ENCODE assay signal across 7 cellular contexts in genomic region chr13:113867913-113868312, GRCh38. TPM values are rescaled to one million over a fixed set of nuclear protein-coding genes. Genes with fewer than 3 reads are reported as not detected.
A peak's percentile ranks its signal among the peaks of the same experiment; 100 is the strongest.
DNase-seq lines count a peak whose midpoint lies in the region; ATAC-seq, FAIRE-seq and TF ChIP-seq lines count a peak whose summit lies in the region.
"Not testable (repeated sequence)": the region's sequence is repeated elsewhere in the genome, so short reads cannot be mapped to it uniquely, and the experiment has no call there.

No MANE protein-coding gene starts in this region.

- H2BK5ac ChIP-seq in H9 (ENCODE audit: insufficient read length, low read length): not testable (repeated sequence)

- not testable (repeated sequence) for TF ChIP-seq EP300 in HepG2 (IDR thresholded peaks at IDR 0.05; ENCODE audit: low read depth in 2 of 2, low read length in 2 of 2); HepG2 (CRISPR knock-in tag; IDR thresholded peaks at IDR 0.05; ENCODE audit: borderline replicate concordance)

- H3K56ac ChIP-seq in H9 (ENCODE audit: insufficient read length, low read depth, low read length): not testable (repeated sequence)

- not testable (repeated sequence) for ATAC-seq in PC-3, HepG2

- H4K20me1 ChIP-seq in H9 (ENCODE audit: control insufficient read depth, insufficient read depth, insufficient read length); PC-3 (ENCODE audit: low read length); HepG2 (ENCODE audit: insufficient read depth, low read length): not testable (repeated sequence)

- H3K23ac ChIP-seq in H9 (ENCODE audit: insufficient read length, low read depth, low read length): not testable (repeated sequence)

- H3K27me3 ChIP-seq in H9 (ENCODE audit: insufficient read depth, low read length); PC-3 (ENCODE audit: low read length): not testable (repeated sequence)
- peaks cover 4 to 15% of the 10 kb centered on the region in 2 experiments; a peak in 4 of 5 replicates for H3K27me3 ChIP-seq in HepG2 (ENCODE audit: control insufficient read depth in 1 of 2, insufficient read depth in 2 of 2, low read length in 2 of 2)

- POLR2A ChIA-PET in PC-3 (lab: Charles Lee; ENCODE audit: unreplicated experiment); HepG2 (lab: Yijun Ruan, JAX): not testable (repeated sequence)

- not testable (repeated sequence) for H2BK20ac ChIP-seq in H9 (ENCODE audit: low read depth, low read length, poor library complexity, severe bottlenecking)

- CTCF ChIA-PET in PC-3 (lab: Charles Lee); HepG2 (lab: Yijun Ruan, JAX; ENCODE audit: low intra/inter-chr PET ratio, low total read pairs): not testable (repeated sequence)

- not testable (repeated sequence) for H2AFZ ChIP-seq in H9 (ENCODE audit: low read length); PC-3 (ENCODE audit: low read length); HepG2 (ENCODE audit: low read length)

- not testable (repeated sequence) for H3K79me2 ChIP-seq in H9 (ENCODE audit: insufficient read depth, low read length); HepG2 (ENCODE audit: insufficient read depth, low read length)
- peaks cover 14% of the 10 kb centered on the region for H3K79me2 ChIP-seq in PC-3 (ENCODE audit: low read length)

- H3K4me2 ChIP-seq in H9 (ENCODE audit: insufficient read depth, insufficient read length, low read length); PC-3 (ENCODE audit: low read length); HepG2 (ENCODE audit: low read depth, low read length): not testable (repeated sequence)

- not testable (repeated sequence) for H3K36me3 ChIP-seq in PC-3 (ENCODE audit: low read depth, low read length); HepG2 (replicated peaks in 1 of 2; ENCODE audit: control insufficient read depth in 1 of 2, insufficient read depth in 2 of 2, low read length in 2 of 2)

- TF ChIP-seq CTCF in H9 (conservative IDR thresholded peaks at IDR 0.05); PC-3 (conservative IDR thresholded peaks at IDR 0.05; ENCODE audit: low read depth, low read length); glutamatergic neuron (IDR thresholded peaks at IDR 0.05; ENCODE audit: partially characterized antibody, unreplicated experiment); HepG2 (CRISPR knock-in tag; IDR thresholded peaks at IDR 0.05); neural crest cell (conservative IDR thresholded peaks at IDR 0.05): not testable (repeated sequence)

- DNase-seq in H9; glutamatergic neuron; HepG2 (ENCODE audit: low spot score); neural crest cell (ENCODE audit: low read depth, low spot score): not testable (repeated sequence)
- DNase-seq in PC-3 (peak; percentile 10), ecto neural progenitor cell (ENCODE audit: low spot score) (peak; percentile 23)
- DNase-seq in activated CD8-positive, alpha-beta memory T cell treated with anti-CD3 and anti-CD28 coated beads for 24 hours: peak; percentile 32

- H3F3A ChIP-seq in PC-3 (ENCODE audit: low read length, unreplicated experiment): not testable (repeated sequence)

- H3K9ac ChIP-seq in H9 (ENCODE audit: extremely low read depth, insufficient read length, low read length); PC-3 (ENCODE audit: low read length); HepG2 (ENCODE audit: insufficient read depth, low read depth, low read length): not testable (repeated sequence)

- not testable (repeated sequence) for H3K4me1 ChIP-seq in H9 (ENCODE audit: insufficient read depth, low read length); PC-3 (ENCODE audit: insufficient read depth, low read length); HepG2 (ENCODE audit: insufficient read depth, low read length)

- H3K14ac ChIP-seq in H9 (ENCODE audit: insufficient read depth, low read length): not testable (repeated sequence)

- intact Hi-C loops in PC-3 (cut with micrococcal nuclease); HepG2 (cut with micrococcal nuclease; ENCODE audit: unreplicated experiment): not testable (repeated sequence)

- FAIRE-seq in HepG2 (lab: Jason Lieb, UNC): not testable (repeated sequence)

- H3K4ac ChIP-seq in H9 (ENCODE audit: low read depth, low read length): not testable (repeated sequence)

- H2BK12ac ChIP-seq in H9 (ENCODE audit: insufficient read length, low read depth, low read length): not testable (repeated sequence)

- H4K8ac ChIP-seq in H9 (replicated peaks; ENCODE audit: insufficient read length, low read depth, low read length): not testable (repeated sequence)

- H2BK15ac ChIP-seq in H9 (ENCODE audit: low read depth, low read length): not testable (repeated sequence)

- in situ Hi-C loops in HepG2 (cut with HindIII; ENCODE audit: extremely low pct_ligation_motif_present, low pct_unique_long_range_greater_than_20kb): not testable (repeated sequence)

- TF ChIP-seq POLR2A in HepG2 (IDR thresholded peaks at IDR 0.05; ENCODE audit: insufficient read depth in 1 of 2, low read depth in 2 of 2, low read length in 2 of 2): not testable (repeated sequence)

- H3K9me3 Mint-ChIP-seq in H9; glutamatergic neuron (ENCODE audit: unreplicated experiment); neural crest cell: not testable (repeated sequence)

- not testable (repeated sequence) for H3K9me3 ChIP-seq in H9 (ENCODE audit: control insufficient read depth, low read depth, low read length); PC-3 (ENCODE audit: low read length); HepG2 (ENCODE audit: low read length)

- not testable (repeated sequence) for H3K27ac ChIP-seq in H9 (ENCODE audit: insufficient read length, low read depth, low read length); PC-3 (ENCODE audit: low read length); HepG2 (ENCODE audit: extremely low read length, insufficient read depth, low read length)

- H3K4me1 Mint-ChIP-seq in H9: peaks cover 14 to 15% of the 10 kb centered on the region in 2 experiments
- H3K4me1 Mint-ChIP-seq in glutamatergic neuron (ENCODE audit: low read depth, unreplicated experiment): not testable (repeated sequence)
- H3K4me1 Mint-ChIP-seq in neural crest cell: peaks cover 20% of the 10 kb centered on the region

- no CpG with 5 or more reads among the region's 5 CpGs for WGBS in H9 (ENCODE audit: extremely low coverage, insufficient read length, low lambda C conversion rate)
- WGBS in HepG2 (ENCODE audit: low lambda C conversion rate): 7% methylated on average over 5 of the region's 5 CpGs

- not testable (repeated sequence) for H3K18ac ChIP-seq in H9 (ENCODE audit: insufficient read length, low read depth, low read length)

- H3K79me1 ChIP-seq in H9 (ENCODE audit: insufficient read depth, low read depth, low read length, poor library complexity, severe bottlenecking): not testable (repeated sequence)

- not testable (repeated sequence) for H3K9me2 ChIP-seq in PC-3 (replicated peaks; ENCODE audit: low read length)

- H3K23me2 ChIP-seq in H9 (ENCODE audit: insufficient read length, low read depth, low read length, poor library complexity, severe bottlenecking): not testable (repeated sequence)

- H3K4me3 ChIP-seq in PC-3 (ENCODE audit: low read length); HepG2 (replicated peaks in 1 of 3; ENCODE audit: insufficient read depth in 1 of 3, low read depth in 2 of 3, low read length in 3 of 3): not testable (repeated sequence)

- H3T11ph ChIP-seq in H9 (ENCODE audit: low read length): not testable (repeated sequence)

- peaks cover 31% of the 10 kb centered on the region for H3K27me3 Mint-ChIP-seq in H9 (ENCODE audit: low read depth)
- not testable (repeated sequence) for H3K27me3 Mint-ChIP-seq in glutamatergic neuron (ENCODE audit: unreplicated experiment)
- H3K27me3 Mint-ChIP-seq in neural crest cell (ENCODE audit: low read depth): peaks cover 30% of the 10 kb centered on the region

- not testable (repeated sequence) for H2BK120ac ChIP-seq in H9 (ENCODE audit: low read depth, low read length, poor library complexity, severe bottlenecking)

- not testable (repeated sequence) for H3K4me3 Mint-ChIP-seq in H9; glutamatergic neuron (ENCODE audit: unreplicated experiment)
- H3K4me3 Mint-ChIP-seq in neural crest cell: peak overlapping the region; percentile 21

- BruUV-seq in PC-3 (replicated peaks; lab: Mats Ljungman, UMichigan); HepG2 (replicated peaks; lab: Mats Ljungman, UMichigan): not testable (repeated sequence)

- H3K27ac Mint-ChIP-seq in H9 (peak overlapping the region in 2 of 3 experiments; percentile 43 to 49; a peak in 2 of 7 replicates), glutamatergic neuron (ENCODE audit: unreplicated experiment) (peak overlapping the region; percentile 83)
- not testable (repeated sequence) for H3K27ac Mint-ChIP-seq in neural crest cell (ENCODE audit: unreplicated experiment)

- not testable (repeated sequence) for H3K36me3 Mint-ChIP-seq in H9 (ENCODE audit: insufficient read depth in 1 of 3, low read depth in 3 of 3); glutamatergic neuron (ENCODE audit: unreplicated experiment); neural crest cell (ENCODE audit: low read depth)

- not testable (repeated sequence) for H4K91ac ChIP-seq in H9 (ENCODE audit: insufficient read length, low read depth, low read length)

- not testable (repeated sequence) for H2AK5ac ChIP-seq in H9 (ENCODE audit: insufficient read length, low read length)

- not testable (repeated sequence) for H4K5ac ChIP-seq in H9 (ENCODE audit: insufficient read length, low read depth, low read length)

- TF ChIP-seq RAD21 in HepG2 (CRISPR knock-in tag; IDR thresholded peaks at IDR 0.05): not testable (repeated sequence)

RNA-seq across cellular contexts. Expression of gene GAS6, which starts 4.0 kb away (rescaled TPM):
- total RNA-seq in H9 (2021): 19.5 and 20.5 TPM in 2 replicates
- total RNA-seq in PC-3 (2014; rRNA removed): 20.9 and 33.7 TPM in 2 replicates
- total RNA-seq in glutamatergic neuron (ENCODE audit: unreplicated experiment): 47.6 TPM
- 0.09 and 0.11 TPM in 2 replicates for total RNA-seq in HepG2 (2016; rRNA removed; fragmentation: Illumina TruSeq; extraction: Trizol)
- 0.09 TPM in 1 of 2 replicates, not detected in the other for total RNA-seq in HepG2 (2016; cell fraction: cytosol; rRNA removed; fragmentation: Illumina TruSeq; extraction: Trizol; ENCODE audit: low read depth)
- total RNA-seq in HepG2 (2016; cell fraction: insoluble cytoplasmic fraction; rRNA removed; fragmentation: Illumina TruSeq; extraction: Trizol): 0.09 TPM in 1 of 2 replicates, not detected in the other
- 0.19 and 0.21 TPM in 2 replicates for total RNA-seq in HepG2 (2016; cell fraction: membrane; rRNA removed; fragmentation: Illumina TruSeq; extraction: Trizol)
- 0.28 TPM in 1 of 2 replicates, not detected in the other for total RNA-seq in HepG2 (2016; cell fraction: nucleus; rRNA removed; fragmentation: Illumina TruSeq; extraction: Trizol)
- polyA plus RNA-seq in HepG2 (2011; rRNA removed): 0.21 and 0.24 TPM in 2 replicates
- polyA plus RNA-seq in HepG2 (2011; cell fraction: cytosol; rRNA removed): 0.14 and 0.34 TPM in 2 replicates
- 0.57 and 0.93 TPM in 2 replicates for polyA plus RNA-seq in HepG2 (2011; cell fraction: nucleus; rRNA removed)
- 0.13 and 0.23 TPM in 2 replicates for polyA plus RNA-seq in HepG2 (2012)
- 0.05 and 0.14 TPM in 2 replicates for polyA plus RNA-seq in HepG2 (2016; cell fraction: cytosol; fragmentation: Illumina TruSeq; extraction: Trizol; ENCODE audit: low read depth)
- 0.09 and 0.13 TPM in 2 replicates for polyA plus RNA-seq in HepG2 (2016; cell fraction: insoluble cytoplasmic fraction; fragmentation: Illumina TruSeq; extraction: Trizol; ENCODE audit: low read depth)
- 0.15 and 0.21 TPM in 2 replicates for polyA plus RNA-seq in HepG2 (2016; cell fraction: membrane; fragmentation: Illumina TruSeq; extraction: Trizol; ENCODE audit: low read depth)
- polyA plus RNA-seq in HepG2 (2016; cell fraction: nucleus; fragmentation: Illumina TruSeq; extraction: Trizol; ENCODE audit: insufficient read depth, low read depth): 0.52 and 0.59 TPM in 2 replicates
- 0.16 and 5.7 TPM in 2 replicates for polyA minus RNA-seq in HepG2 (2011; rRNA and poly(A)+ RNA removed; ENCODE audit: low replicate concordance)
- not detected in 2 replicates for polyA minus RNA-seq in HepG2 (2011; cell fraction: cytosol; rRNA and poly(A)+ RNA removed)
- polyA minus RNA-seq in HepG2 (2011; cell fraction: nucleus; rRNA and poly(A)+ RNA removed): 0.13 TPM in 1 of 2 replicates, not detected in the other
- 7.7 and 9.0 TPM in 2 replicates for total RNA-seq in neural crest cell
